ENCODE assay signal across 2 cellular contexts in genomic region chr15:79030470-79030869, GRCh38.
TF ChIP-seq lines count a peak whose summit lies in the region.

No MANE protein-coding gene starts in this region.

TF ChIP-seq in K562, 482 proteins besides CTCF, POLR2A, EP300 and RAD21:
- TF ChIP-seq CTCFL (IDR thresholded peaks at IDR 0.05; ENCODE audit: borderline replicate concordance, insufficient read depth, low read depth, low read length, poor library complexity, severe bottlenecking), result peak; percentile 31
- TF ChIP-seq ZNF282 (CRISPR knock-in tag; IDR thresholded peaks at IDR 0.05), result no peak
- TF ChIP-seq MAX (CRISPR knock-in tag; IDR thresholded peaks at IDR 0.05), result no peak
- TF ChIP-seq MED1 (CRISPR knock-in tag; IDR thresholded peaks at IDR 0.05; ENCODE audit: borderline replicate concordance), result no peak
- no peak for TF ChIP-seq POLR2G (IDR thresholded peaks at IDR 0.05; ENCODE audit: low read depth, low read length)
- TF ChIP-seq FOXK2 (conservative IDR thresholded peaks at IDR 0.05 in 1 of 2, IDR thresholded peaks at IDR 0.05 in 1 of 2; ENCODE audit: low read depth in 2 of 2), result no peak
- no peak for TF ChIP-seq XRCC4 (IDR thresholded peaks at IDR 0.05; ENCODE audit: extremely low read depth, insufficient read depth, insufficient read length)
- TF ChIP-seq ELK3 (CRISPR knock-in tag; IDR thresholded peaks at IDR 0.05), result no peak

TF ChIP-seq in HepG2, 621 proteins besides CTCF, POLR2A, EP300 and RAD21 (continued from another document):
- no peak for TF ChIP-seq ZNF839 (CRISPR knock-in tag; IDR thresholded peaks at IDR 0.05; ENCODE audit: borderline replicate concordance)
